In genomic region chr18:79200546-79201268, GRCh38 we compare ENCODE assay signal across 8 cellular contexts.
DNase-seq lines count a peak whose midpoint lies in the region; ATAC-seq and TF ChIP-seq lines count a peak whose summit lies in the region.

No MANE protein-coding gene starts in this region.

- H3K4me1 ChIP-seq in CD4-positive, CD25-positive, alpha-beta regulatory T cell (ENCODE audit: control insufficient read depth, insufficient read depth, low read length, poor library complexity, severe bottlenecking) = no peaks in the 10 kb centered on the region
- H3K4me1 ChIP-seq in PC-3 (ENCODE audit: insufficient read depth, low read length) = peaks cover 20% of the 10 kb centered on the region
- H3K4me1 ChIP-seq in naive thymus-derived CD4-positive, alpha-beta T cell (ENCODE audit: control insufficient read depth in 2 of 2, insufficient read depth in 2 of 2, low read length in 2 of 2) = no peaks in the 10 kb centered on the region

- H3K27me3 Mint-ChIP-seq in CD4-positive, CD25-positive, alpha-beta regulatory T cell = no peaks in the 10 kb centered on the region
- H3K27me3 Mint-ChIP-seq in naive thymus-derived CD4-positive, alpha-beta T cell = no peaks in the 10 kb centered on the region

- H3K4me1 Mint-ChIP-seq in CD4-positive, CD25-positive, alpha-beta regulatory T cell = peaks cover 8 to 20% (median 17%) of the 10 kb centered on the region in 4 donors
- peaks cover 5 to 26% (median 8%) of the 10 kb centered on the region in 7 donors for H3K4me1 Mint-ChIP-seq in naive thymus-derived CD4-positive, alpha-beta T cell

- no peak overlapping the region for H3K9ac ChIP-seq in PC-3 (ENCODE audit: low read length)

- H3K9me3 ChIP-seq in CD4-positive, CD25-positive, alpha-beta regulatory T cell (ENCODE audit: control insufficient read depth in 2 of 2, low read length in 2 of 2) = no peaks in the 10 kb centered on the region
- H3K9me3 ChIP-seq in PC-3 (ENCODE audit: low read length) = no peaks in the 10 kb centered on the region
- no peaks in the 10 kb centered on the region for H3K9me3 ChIP-seq in naive thymus-derived CD4-positive, alpha-beta T cell (ENCODE audit: control insufficient read depth in 2 of 3, low read length in 3 of 3)

- no peaks in the 10 kb centered on the region for H3K27me3 ChIP-seq in CD4-positive, CD25-positive, alpha-beta regulatory T cell (ENCODE audit: control insufficient read depth, insufficient read depth, low read length)
- H3K27me3 ChIP-seq in PC-3 (ENCODE audit: low read length) = no peaks in the 10 kb centered on the region
- no peaks in the 10 kb centered on the region for H3K27me3 ChIP-seq in naive thymus-derived CD4-positive, alpha-beta T cell (ENCODE audit: control insufficient read depth in 2 of 2, insufficient read depth in 2 of 2, low read length in 2 of 2)

- peaks cover 14% of the 10 kb centered on the region for H3F3A ChIP-seq in PC-3 (ENCODE audit: low read length, unreplicated experiment)

- ATAC-seq in CD4-positive, CD25-positive, alpha-beta regulatory T cell (ENCODE audit: low read depth in 2 of 2) = peak; percentile 68 to 73
- ATAC-seq in GM21423 (IDR thresholded peaks at IDR 0.05; ENCODE audit: unreplicated experiment) = peak; percentile 59
- no peak for ATAC-seq in PC-3
- peak; percentile 78 for ATAC-seq in naive thymus-derived CD4-positive, alpha-beta T cell
- ATAC-seq in HG03095 (IDR thresholded peaks at IDR 0.05; ENCODE audit: unreplicated experiment) = no peak
- ATAC-seq in HG03432 (IDR thresholded peaks at IDR 0.05; ENCODE audit: unreplicated experiment) = no peak

- peaks cover 8% of the 10 kb centered on the region for H3K36me3 Mint-ChIP-seq in CD4-positive, CD25-positive, alpha-beta regulatory T cell
- peaks cover 0 to 26% (median 8%) of the 10 kb centered on the region in 5 donors for H3K36me3 Mint-ChIP-seq in naive thymus-derived CD4-positive, alpha-beta T cell

- no peaks in the 10 kb centered on the region for H3K79me2 ChIP-seq in PC-3 (ENCODE audit: low read length)

- no peak overlapping the region for H3K27ac ChIP-seq in CD4-positive, CD25-positive, alpha-beta regulatory T cell (ENCODE audit: insufficient read depth, low read length, poor library complexity, severe bottlenecking)
- no peak overlapping the region for H3K27ac ChIP-seq in PC-3 (ENCODE audit: low read length)
- H3K27ac ChIP-seq in naive thymus-derived CD4-positive, alpha-beta T cell (ENCODE audit: low read depth, low read length) = no peak overlapping the region

- peaks cover 4% of the 10 kb centered on the region; the same call in 1 of the 2 replicates for H4K20me1 ChIP-seq in PC-3 (ENCODE audit: low read length)

- H3K9me2 ChIP-seq in PC-3 (replicated peaks; ENCODE audit: low read length) = no peaks in the 10 kb centered on the region

- peak in 1 of 3 donors; percentile 56 for DNase-seq in CD4-positive, CD25-positive, alpha-beta regulatory T cell
- peak; percentile 14 for DNase-seq in PC-3
- DNase-seq in effector CD8-positive, alpha-beta T cell (lab: John Stamatoyannopoulos, UW) = peak; percentile 55
- DNase-seq in naive thymus-derived CD4-positive, alpha-beta T cell = peak in 3 of 9 donors; percentile 3 to 43 (median 4)
- DNase-seq in superior temporal gyrus (ENCODE audit: extremely low spot score) = no peak

- H2AFZ ChIP-seq in PC-3 (ENCODE audit: low read length) = no peak overlapping the region

- H3K4me3 Mint-ChIP-seq in CD4-positive, CD25-positive, alpha-beta regulatory T cell = peak overlapping the region in 1 of 4 donors; percentile 42
- no peak overlapping the region for H3K4me3 Mint-ChIP-seq in naive thymus-derived CD4-positive, alpha-beta T cell

- H3K4me2 ChIP-seq in PC-3 (ENCODE audit: low read length) = no peak overlapping the region

- peak overlapping the region in 2 of 3 donors; percentile 69 to 72 for H3K27ac Mint-ChIP-seq in CD4-positive, CD25-positive, alpha-beta regulatory T cell
- peak overlapping the region in 4 of 9 donors; percentile 7 to 38 (median 22) for H3K27ac Mint-ChIP-seq in naive thymus-derived CD4-positive, alpha-beta T cell

- no peaks in the 10 kb centered on the region for H3K9me3 Mint-ChIP-seq in CD4-positive, CD25-positive, alpha-beta regulatory T cell
- peaks cover 0 to 7% (median 0%) of the 10 kb centered on the region in 11 donors for H3K9me3 Mint-ChIP-seq in naive thymus-derived CD4-positive, alpha-beta T cell

- CTCF ChIA-PET in PC-3 (lab: Charles Lee) = no interaction called here
- CTCF ChIA-PET in naive thymus-derived CD4-positive, alpha-beta T cell (lab: Charles Lee) = no interaction called here

- POLR2A ChIA-PET in PC-3 (lab: Charles Lee; ENCODE audit: unreplicated experiment) = no interaction called here
- POLR2A ChIA-PET in naive thymus-derived CD4-positive, alpha-beta T cell (lab: Charles Lee) = no interaction called here

- no peak overlapping the region for H3K4me3 ChIP-seq in CD4-positive, CD25-positive, alpha-beta regulatory T cell (ENCODE audit: low read depth, low read length)
- no peak overlapping the region for H3K4me3 ChIP-seq in PC-3 (ENCODE audit: low read length)
- no peak overlapping the region for H3K4me3 ChIP-seq in naive thymus-derived CD4-positive, alpha-beta T cell (ENCODE audit: low read length)

- H3K36me3 ChIP-seq in CD4-positive, CD25-positive, alpha-beta regulatory T cell (ENCODE audit: control insufficient read depth, insufficient read depth, low read length) = peaks cover 5% of the 10 kb centered on the region
- no peaks in the 10 kb centered on the region for H3K36me3 ChIP-seq in PC-3 (ENCODE audit: low read depth, low read length)
- H3K36me3 ChIP-seq in naive thymus-derived CD4-positive, alpha-beta T cell (ENCODE audit: control insufficient read depth in 2 of 3, insufficient read depth in 3 of 3, low read length in 3 of 3) = peaks cover 0 to 7% (median 0%) of the 10 kb centered on the region in 3 experiments

- intact Hi-C loops in PC-3 (cut with micrococcal nuclease) = no loop called here
- intact Hi-C loops in naive thymus-derived CD4-positive, alpha-beta T cell (cut with micrococcal nuclease) = loop anchor here in 1 of 2 donors (10.0 kb wide), 1 partner anchor 64 kb away; no protein-coding TSS in a partner anchor

- no peak for TF ChIP-seq CTCF in PC-3 (conservative IDR thresholded peaks at IDR 0.05; ENCODE audit: low read depth, low read length)

- BruUV-seq in PC-3 (replicated peaks; lab: Mats Ljungman, UMichigan) = no TSS peak

Comparison
In these comparisons a context has a peak if more than half of its experiments do, and no peak if none do; other contexts are left out.
1. ATAC-seq: peak in CD4-positive, CD25-positive, alpha-beta regulatory T cell (2 of 2), GM21423 (single experiment) and naive thymus-derived CD4-positive, alpha-beta T cell (single experiment); none in PC-3 (single experiment), HG03095 (single experiment) and HG03432 (single experiment).